ENCODE assay signal across 1 cellular context in genomic region chr17:43372273-43372911, GRCh38.
TF ChIP-seq lines count a peak whose summit lies in the region.

No MANE protein-coding gene starts in this region.

TF ChIP-seq in K562, 482 proteins besides CTCF, POLR2A, EP300 and RAD21 (continued from another document and continues in another):
- TF ChIP-seq ZNF592 (IDR thresholded peaks at IDR 0.05) (no peak), PCBP2 (IDR thresholded peaks at IDR 0.05; ENCODE audit: low read depth, low read length, poor library complexity, severe bottlenecking) (no peak), TEAD1 (CRISPR knock-in tag; IDR thresholded peaks at IDR 0.05) (no peak), SMARCA5 (IDR thresholded peaks at IDR 0.05) (no peak), PKNOX1 (IDR thresholded peaks at IDR 0.05) (no peak), MAZ (CRISPR knock-in tag; conservative IDR thresholded peaks at IDR 0.05 in 1 of 2, IDR thresholded peaks at IDR 0.05 in 1 of 2) (no peak), ZNF695 (CRISPR knock-in tag; IDR thresholded peaks at IDR 0.05) (no peak), TBL1XR1 (IDR thresholded peaks at IDR 0.05; ENCODE audit: low read length in 2 of 2) (no peak), RBM39 (optimal IDR thresholded peaks at IDR 0.05; ENCODE audit: low read depth, low read length) (no peak), RCOR1 (IDR thresholded peaks at IDR 0.05; ENCODE audit: borderline replicate concordance in 1 of 2, low read depth in 2 of 2, low read length in 2 of 2) (0 out of 4 replicates have a peak, but pooled peaks of 1 of the 2 experiments have one; percentile 32), HMGXB4 (CRISPR knock-in tag; IDR thresholded peaks at IDR 0.05) (no peak), ETV6 (IDR thresholded peaks at IDR 0.05; ENCODE audit: borderline replicate concordance in 1 of 2, low read depth in 2 of 2, low read length in 1 of 2) (no peak), ETV6 (CRISPR knock-in tag; IDR thresholded peaks at IDR 0.05; ENCODE audit: borderline replicate concordance) (no peak), FOXP4 (CRISPR knock-in tag; IDR thresholded peaks at IDR 0.05; ENCODE audit: borderline replicate concordance) (no peak), SREBF1 (IDR thresholded peaks at IDR 0.05; ENCODE audit: borderline replicate concordance, low read depth, low read length) (no peak), KLF6 (CRISPR knock-in tag; IDR thresholded peaks at IDR 0.05; ENCODE audit: borderline replicate concordance) (no peak), CTBP1 (IDR thresholded peaks at IDR 0.05; ENCODE audit: borderline replicate concordance) (peak; percentile 70), TAF7 (tag; IDR thresholded peaks at IDR 0.05) (no peak), TAF15 (IDR thresholded peaks at IDR 0.05; ENCODE audit: low read depth, low read length) (no peak), NFE2 (IDR thresholded peaks at IDR 0.05; ENCODE audit: low read depth) (no peak), LCOR (CRISPR knock-in tag; IDR thresholded peaks at IDR 0.05) (no peak), MXI1 (IDR thresholded peaks at IDR 0.05; ENCODE audit: low read depth, low read length) (no peak), MAFG (tag; conservative IDR thresholded peaks at IDR 0.05) (peak; percentile 45), MLLT1 (IDR thresholded peaks at IDR 0.05) (no peak), REST (CRISPR knock-in tag; IDR thresholded peaks at IDR 0.05; ENCODE audit: low read depth) (no peak), ZNF253 (CRISPR knock-in tag; conservative IDR thresholded peaks at IDR 0.05) (no peak), FOXA1 (IDR thresholded peaks at IDR 0.05; ENCODE audit: borderline replicate concordance) (no peak), ZBTB11 (CRISPR knock-in tag; IDR thresholded peaks at IDR 0.05) (no peak), XRCC3 (IDR thresholded peaks at IDR 0.05) (no peak), BRCA1 (IDR thresholded peaks at IDR 0.05) (no peak), BRCA1 (CRISPR knock-in tag; IDR thresholded peaks at IDR 0.05) (no peak), ZNF609 (CRISPR knock-in tag; IDR thresholded peaks at IDR 0.05; ENCODE audit: borderline replicate concordance) (no peak), ZKSCAN8 (CRISPR knock-in tag; IDR thresholded peaks at IDR 0.05) (no peak), TBP (optimal IDR thresholded peaks at IDR 0.05; ENCODE audit: low read depth, low read length) (no peak)
